8 cellular contexts compared by ENCODE assay signal in the genomic region with DNA sequence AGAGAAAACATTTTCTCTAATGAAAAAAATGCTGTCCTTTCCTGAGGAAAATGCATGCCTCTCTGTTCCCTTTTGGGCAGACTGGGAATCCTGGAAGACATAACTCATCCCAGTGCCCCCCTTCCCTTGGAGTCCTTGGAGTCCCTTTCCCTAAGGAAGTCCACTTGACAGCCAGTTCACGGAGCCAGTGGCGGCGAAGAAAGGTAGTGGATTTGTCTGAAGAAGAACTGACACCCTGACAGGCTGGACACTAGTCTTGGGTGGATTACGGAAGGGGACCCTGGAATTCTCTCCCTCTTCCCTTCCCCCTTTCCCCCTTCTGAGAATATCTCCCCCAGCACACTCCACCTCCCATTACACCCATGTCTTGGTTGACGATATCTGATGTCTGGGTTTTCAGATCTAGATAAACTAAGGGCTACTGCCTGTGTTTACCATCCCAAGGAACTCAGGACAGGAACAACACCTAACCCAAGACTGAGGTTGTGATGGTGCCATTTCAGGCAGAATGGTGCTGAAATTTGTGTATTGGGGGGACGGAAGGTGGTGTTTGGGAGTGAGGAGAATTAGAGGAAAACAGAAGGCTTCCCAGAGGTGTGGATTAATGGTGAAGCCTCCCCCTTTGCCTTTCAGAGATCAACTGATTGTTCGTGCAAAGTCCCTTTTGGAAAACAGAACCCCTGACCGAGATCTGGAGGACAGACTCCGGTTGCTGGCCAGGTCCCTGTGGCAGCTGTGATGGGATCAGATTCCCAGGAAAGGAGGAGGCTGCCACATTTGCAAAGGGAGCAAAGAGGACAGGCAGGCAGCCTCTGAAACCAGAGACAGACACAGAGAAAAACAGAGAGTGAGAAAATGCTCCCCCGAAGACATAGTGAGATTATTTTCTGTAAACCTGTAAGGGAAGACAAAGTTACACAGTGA. TPM values are rescaled to one million over a fixed set of nuclear protein-coding genes. Genes with fewer than 3 reads are reported as not detected.
DNase-seq lines count a peak whose midpoint lies in the region; ATAC-seq and TF ChIP-seq lines count a peak whose summit lies in the region.

No MANE protein-coding gene starts in this region.

- H3F3A ChIP-seq in DOHH2 (ENCODE audit: control insufficient read depth, insufficient read depth): no peaks in the 10 kb centered on the region

- peak overlapping the region; percentile 83 for H2BK5ac ChIP-seq in trophoblast cell (ENCODE audit: low read depth, low read length, poor library complexity)

- peaks cover 7% of the 10 kb centered on the region for H3K27me3 ChIP-seq in DOHH2 (ENCODE audit: control insufficient read depth, low read length)
- H3K27me3 ChIP-seq in fibroblast of lung (ENCODE audit: control insufficient read depth, insufficient read depth, low read length): no peaks in the 10 kb centered on the region
- H3K27me3 ChIP-seq in trophoblast cell (ENCODE audit: insufficient read depth, low read length): no peaks in the 10 kb centered on the region
- no peaks in the 10 kb centered on the region for H3K27me3 ChIP-seq in Karpas-422 (ENCODE audit: low read length)

- WGBS in trophoblast cell (ENCODE audit: extremely low coverage, insufficient coverage, insufficient read length): no CpG with 5 or more reads among the region's 10 CpGs

- H3K23ac ChIP-seq in trophoblast cell (ENCODE audit: low read length): no peak overlapping the region

- H3K9ac ChIP-seq in fibroblast of lung (ENCODE audit: insufficient read depth, low read length): peak overlapping the region; percentile 94
- peak overlapping the region; percentile 75 for H3K9ac ChIP-seq in trophoblast cell (ENCODE audit: low read length)
- no peak overlapping the region for H3K9ac ChIP-seq in Karpas-422 (ENCODE audit: low read length)

- H3K4me1 ChIP-seq in DOHH2 (ENCODE audit: control insufficient read depth, low read length) (peaks cover 21% of the 10 kb centered on the region), fibroblast of lung (ENCODE audit: control insufficient read depth, extremely low read depth, insufficient read depth, low read length) (peaks cover 26% of the 10 kb centered on the region), trophoblast cell (ENCODE audit: control insufficient read depth in 1 of 2, insufficient read depth in 2 of 2, low read length in 2 of 2) (peaks cover 11 to 24% of the 10 kb centered on the region in 2 experiments), Karpas-422 (ENCODE audit: low read length) (peaks cover 2% of the 10 kb centered on the region; the same call in 1 of the 2 replicates)

- H3K4me3 ChIP-seq in DOHH2 (ENCODE audit: low read length): peak overlapping the region; percentile 40
- H3K4me3 ChIP-seq in fibroblast of lung (replicated peaks in 1 of 4; ENCODE audit: control extremely low read depth in 1 of 4, insufficient read depth in 1 of 4, low read depth in 3 of 4, low read length in 4 of 4): peak overlapping the region; percentile 87 to 97 (median 94)
- H3K4me3 ChIP-seq in trophoblast cell (ENCODE audit: low read depth, low read length): peak overlapping the region; percentile 85
- no peak overlapping the region for H3K4me3 ChIP-seq in Karpas-422 (ENCODE audit: low read length)

- no peak for TF ChIP-seq CTCF in DOHH2 (IDR thresholded peaks at IDR 0.05; ENCODE audit: low read depth, low read length, poor library complexity, severe bottlenecking)
- TF ChIP-seq CTCF in fibroblast of lung (conservative IDR thresholded peaks at IDR 0.05 in 1 of 2, IDR thresholded peaks at IDR 0.05 in 1 of 2; ENCODE audit: low read depth in 1 of 2, low read length in 2 of 2): no peak
- no peak for TF ChIP-seq CTCF in omental fat pad (IDR thresholded peaks at IDR 0.05)

- H4K8ac ChIP-seq in trophoblast cell (ENCODE audit: low read depth, low read length): peak overlapping the region; percentile 61

- H3K9me2 ChIP-seq in DOHH2 (replicated peaks; ENCODE audit: control insufficient read depth, low read length) (no peaks in the 10 kb centered on the region), Karpas-422 (replicated peaks; ENCODE audit: insufficient read depth, low read length) (no peaks in the 10 kb centered on the region)

- H4K12ac ChIP-seq in trophoblast cell (ENCODE audit: low read depth, low read length): peak overlapping the region; percentile 17

- H3K27ac ChIP-seq in DOHH2 (ENCODE audit: low read depth, low read length): no peak overlapping the region
- peak overlapping the region; percentile 99 for H3K27ac ChIP-seq in fibroblast of lung (ENCODE audit: insufficient read depth, low read length)
- H3K27ac ChIP-seq in trophoblast cell (ENCODE audit: low read depth, low read length): peak overlapping the region; percentile 90
- no peak overlapping the region for H3K27ac ChIP-seq in Karpas-422 (ENCODE audit: low read length)

- H2BK12ac ChIP-seq in trophoblast cell (ENCODE audit: low read length): peak overlapping the region; percentile 39

- H4K20me1 ChIP-seq in DOHH2 (ENCODE audit: control insufficient read depth, insufficient read depth, low read depth, low read length) (no peaks in the 10 kb centered on the region), fibroblast of lung (ENCODE audit: control insufficient read depth, extremely low read depth, insufficient read depth, low read length) (peaks cover 2% of the 10 kb centered on the region), Karpas-422 (ENCODE audit: insufficient read depth, low read depth, low read length) (no peaks in the 10 kb centered on the region)

- peak overlapping the region; percentile 50 for H2BK120ac ChIP-seq in trophoblast cell (ENCODE audit: insufficient read depth, low read length, poor library complexity)

- ATAC-seq in omental fat pad (ENCODE audit: low FRiP score) (no peak), HG03469 (IDR thresholded peaks at IDR 0.05; ENCODE audit: unreplicated experiment) (no peak)

- H2AK5ac ChIP-seq in trophoblast cell (ENCODE audit: low read length): peak overlapping the region; percentile 84

- H3K18ac ChIP-seq in trophoblast cell (ENCODE audit: low read length): peak overlapping the region; percentile 66

- no peaks in the 10 kb centered on the region for H3K79me2 ChIP-seq in DOHH2 (ENCODE audit: control insufficient read depth, low read length)
- H3K79me2 ChIP-seq in fibroblast of lung (ENCODE audit: control insufficient read depth, insufficient read depth, low read length): peaks cover 59% of the 10 kb centered on the region
- H3K79me2 ChIP-seq in trophoblast cell (ENCODE audit: control insufficient read depth, insufficient read depth, low read length, poor library complexity): peaks cover 17% of the 10 kb centered on the region
- H3K79me2 ChIP-seq in Karpas-422 (ENCODE audit: low read length): no peaks in the 10 kb centered on the region

- H3K79me1 ChIP-seq in trophoblast cell (ENCODE audit: low read length): peaks cover 20% of the 10 kb centered on the region

- H2AFZ ChIP-seq in fibroblast of lung (ENCODE audit: low read length) (no peak overlapping the region), trophoblast cell (ENCODE audit: insufficient read depth, low read length, poor library complexity) (no peak overlapping the region), Karpas-422 (ENCODE audit: low read length) (no peak overlapping the region)

- H3K9me3 ChIP-seq in DOHH2 (ENCODE audit: control insufficient read depth, insufficient read depth, low read length): no peaks in the 10 kb centered on the region
- H3K9me3 ChIP-seq in fibroblast of lung (ENCODE audit: control insufficient read depth, insufficient read depth, low read depth, low read length): no peaks in the 10 kb centered on the region
- no peaks in the 10 kb centered on the region for H3K9me3 ChIP-seq in trophoblast cell (ENCODE audit: insufficient read depth, low read depth, low read length)
- no peaks in the 10 kb centered on the region for H3K9me3 ChIP-seq in Karpas-422 (ENCODE audit: low read length)

- H3K4ac ChIP-seq in trophoblast cell (ENCODE audit: low read depth, low read length): peak overlapping the region; percentile 61

- no peaks in the 10 kb centered on the region for H3K36me3 ChIP-seq in DOHH2 (ENCODE audit: control insufficient read depth, low read length)
- H3K36me3 ChIP-seq in fibroblast of lung (ENCODE audit: control insufficient read depth, insufficient read depth, low read length): peaks cover 5% of the 10 kb centered on the region
- peaks cover 6 to 16% of the 10 kb centered on the region in 2 experiments for H3K36me3 ChIP-seq in trophoblast cell (ENCODE audit: control insufficient read depth in 1 of 2, insufficient read depth in 2 of 2, low read length in 2 of 2)
- H3K36me3 ChIP-seq in Karpas-422 (ENCODE audit: insufficient read depth, low read length): no peaks in the 10 kb centered on the region

- peak overlapping the region; percentile 67 for H4K91ac ChIP-seq in trophoblast cell (ENCODE audit: low read depth, low read length)

- H3K14ac ChIP-seq in trophoblast cell (ENCODE audit: low read length): peak overlapping the region; percentile 88

- peak overlapping the region; percentile 48 for H3K4me2 ChIP-seq in DOHH2 (ENCODE audit: low read length)
- peak overlapping the region; percentile 72 for H3K4me2 ChIP-seq in fibroblast of lung (ENCODE audit: extremely low read depth, insufficient read depth, low read length)
- H3K4me2 ChIP-seq in trophoblast cell (ENCODE audit: low read length): peak overlapping the region; percentile 58
- H3K4me2 ChIP-seq in Karpas-422 (ENCODE audit: low read depth, low read length, poor library complexity, severe bottlenecking): no peak overlapping the region

- DNase-seq in fibroblast of lung (ENCODE audit: low read depth in 2 of 2) (peak; percentile 45 to 51), trophoblast cell (no peak), omental fat pad (ENCODE audit: low spot score) (no peak), Karpas-422 (no peak), DMS53 (lab: John Stamatoyannopoulos, UW) (no peak)

RNA-seq across cellular contexts. Expression of gene SPARC, which starts 0.7 kb away (rescaled TPM):
- 525 TPM for polyA plus RNA-seq in PFSK-1 (2012; ENCODE audit: insufficient read length, low read depth)
- 408 and 448 TPM in 2 replicates for total RNA-seq in fibroblast of lung
- polyA plus RNA-seq in fibroblast of lung: 3,177 and 6,513 TPM in 2 replicates
- polyA plus RNA-seq in fibroblast of lung (2012): 2,724 and 6,217 TPM in 2 replicates
- 2,926 and 5,651 TPM in 2 replicates for polyA minus RNA-seq in fibroblast of lung (ENCODE audit: low replicate concordance)
- polyA plus RNA-seq in trophoblast cell (2013): 1,673 and 1,689 TPM in 2 replicates
- 1,000 to 10,000 TPM in 1 of 4 donors, 100 to 1,000 TPM in 3; 579 to 1,303 (median 656) TPM for total RNA-seq in omental fat pad
- total RNA-seq in Karpas-422 (2014; rRNA removed; shearing (Covaris generic); ENCODE audit: low replicate concordance): 0.54 TPM in 1 of 2 replicates, not detected in the other

Comparison
In these comparisons a context has a peak if more than half of its experiments do, and no peak if none do; other contexts are left out.
1. H3K27ac ChIP-seq: peak in fibroblast of lung (single experiment) and trophoblast cell (single experiment); none in DOHH2 (single experiment) and Karpas-422 (single experiment).
2. DNase-seq: peak in fibroblast of lung (2 of 2); none in trophoblast cell (0 of 2), omental fat pad (single experiment), Karpas-422 (single experiment) and DMS53 (single experiment).
3. RNA of gene SPARC, which starts 0.7 kb away (total RNA-seq): 579 to 1,303 TPM in omental fat pad and 408 to 448 TPM in fibroblast of lung; 0.54 TPM in Karpas-422; every median in the first group is over 100 times any median in the second.